8 cellular contexts compared by ENCODE assay signal in genomic region chr16:14286381-14287230, GRCh38.
DNase-seq lines count a peak whose midpoint lies in the region; ATAC-seq, FAIRE-seq and TF ChIP-seq lines count a peak whose summit lies in the region.

No MANE protein-coding gene starts in this region.

- H3K27me3 ChIP-seq in adrenal gland (no peaks in the 10 kb centered on the region), spleen (replicated peaks in 1 of 7) (no peaks in the 10 kb centered on the region)

- H3K27ac ChIP-seq in adrenal gland: peak overlapping the region in 3 of 5 donors; percentile 87 to 92 (median 88)
- peak overlapping the region; percentile 21 to 89 (median 84) for H3K27ac ChIP-seq in spleen

- TF ChIP-seq POLR2A in adrenal gland (IDR thresholded peaks at IDR 0.05) (no peak), spleen (IDR thresholded peaks at IDR 0.05) (no peak)

- DNase-seq in Right ventricle myocardium superior: peak; percentile 48
- no peak for DNase-seq in cardiac septum (ENCODE audit: low spot score)
- peak; percentile 47 for DNase-seq in HT-29 (ENCODE audit: low spot score)
- peak in 3 of 7 donors; percentile 30 to 56 (median 37) for DNase-seq in adrenal gland
- DNase-seq in spleen: no peak
- no peak for DNase-seq in HTR-8/SVneo (ENCODE audit: insufficient read length, low spot score)

- H3K4me3 ChIP-seq in adrenal gland (peak overlapping the region in 1 of 4 donors; percentile 81), iPS-18c (ENCODE audit: insufficient read depth, low read depth, low read length) (peak overlapping the region; percentile 86), spleen (peak overlapping the region; percentile 87 to 99 (median 94))

- TF ChIP-seq CTCF in adrenal gland (IDR thresholded peaks at IDR 0.05) (no peak), spleen (IDR thresholded peaks at IDR 0.05 in 8 of 11, conservative IDR thresholded peaks at IDR 0.05 in 3 of 11) (no peak)

- H3K9me3 ChIP-seq in adrenal gland (replicated peaks in 1 of 3) (peaks cover 0 to 9% (median 0%) of the 10 kb centered on the region in 3 donors), iPS-18c (ENCODE audit: control insufficient read depth, insufficient read depth, low read length) (no peaks in the 10 kb centered on the region), spleen (peaks cover 7 to 29% (median 21%) of the 10 kb centered on the region in 8 donors)

- intact Hi-C loops in Right ventricle myocardium superior (cut with DNase I): loop anchor here (10.0 kb wide), 1 partner anchor 362 kb away; the partner anchor contains the start of gene ERCC4
- intact Hi-C loops in cardiac septum (cut with DNase I): loop anchor here (5.0 kb wide), 1 partner anchor 364 kb away; the partner anchor contains the start of gene ERCC4
- intact Hi-C loops in adrenal gland (cut with DNase I): loop anchor here (10.0 kb wide), 2 partner anchors 352 to 362 kb away; partner anchors contain the start of gene ERCC4 (in 1 of the 2)
- intact Hi-C loops in spleen (cut with DNase I; ENCODE audit: low total_unique reads): loop anchor here (10.0 kb wide), 1 partner anchor 362 kb away; the partner anchor contains the start of gene ERCC4

- no peaks in the 10 kb centered on the region for H3K4me1 ChIP-seq in adrenal gland (replicated peaks in 1 of 2)
- peaks cover 6 to 34% (median 23%) of the 10 kb centered on the region in 6 donors for H3K4me1 ChIP-seq in spleen

- H3K36me3 ChIP-seq in adrenal gland (replicated peaks in 1 of 2) (no peaks in the 10 kb centered on the region), spleen (no peaks in the 10 kb centered on the region)

- ATAC-seq in Right ventricle myocardium superior (ENCODE audit: poor library complexity) (peak; percentile 45), GM18858 (IDR thresholded peaks at IDR 0.05; ENCODE audit: unreplicated experiment) (no peak)

- WGBS in adrenal gland, 4 donors: 44 to 55% (median 49%) methylated on average over 18 to 31 of the region's 31 CpGs
- WGBS in spleen, 5 donors: 27 to 37% (median 35%) methylated on average over 26 to 31 of the region's 31 CpGs

- FAIRE-seq in HTR-8/SVneo (lab: Jason Lieb, UNC): no peak

Comparison
In these comparisons a context has a peak if more than half of its experiments do, and no peak if none do; other contexts are left out.
1. DNase-seq: peak in Right ventricle myocardium superior (single experiment) and HT-29 (single experiment); none in cardiac septum (single experiment), spleen (single experiment) and HTR-8/SVneo (single experiment).